ENCODE assay signal across 15 cellular contexts in genomic region chr7:6171532-6172330, GRCh38.
A peak's percentile ranks its signal among the peaks of the same experiment; 100 is the strongest.
DNase-seq lines count a peak whose midpoint lies in the region; ATAC-seq, FAIRE-seq and TF ChIP-seq lines count a peak whose summit lies in the region.
"Had no signal": no experiment of that assay in that cellular context is flagged by ENCODE, and none has a peak within 500 bp of the region (broad histone marks: within the 10 kb centered on the region; RNA-seq: fewer than 3 reads in every experiment).

No MANE protein-coding gene starts in this region.

- TF ChIP-seq RAD21 in K562 (CRISPR knock-in tag; conservative IDR thresholded peaks at IDR 0.05 in 1 of 2, IDR thresholded peaks at IDR 0.05 in 1 of 2): no peak

- no peak for ATAC-seq in K562
- no peak for ATAC-seq in psoas muscle
- ATAC-seq in HG02852 (IDR thresholded peaks at IDR 0.05; ENCODE audit: unreplicated experiment): no peak

- no peak overlapping the region for H2BK120ac ChIP-seq in H9 (ENCODE audit: low read depth, low read length, poor library complexity, severe bottlenecking)

- H3K23ac ChIP-seq in H9 (ENCODE audit: insufficient read length, low read depth, low read length): no peak overlapping the region

- H3K36me3 ChIP-seq in K562 (ENCODE audit: control insufficient read depth, insufficient read depth, low read length) (peaks cover 23% of the 10 kb centered on the region; the same call in 2 of the 3 replicates), psoas muscle (ENCODE audit: insufficient read depth in 1 of 2, low read depth in 1 of 2) (peaks cover 0 to 37% of the 10 kb centered on the region in 2 donors), hepatocyte (replicated peaks; ENCODE audit: insufficient read depth, low read depth) (no peaks in the 10 kb centered on the region)

- H3K79me1 ChIP-seq in H9 (ENCODE audit: insufficient read depth, low read depth, low read length, poor library complexity, severe bottlenecking): no peaks in the 10 kb centered on the region

- peaks cover 5 to 12% (median 6%) of the 10 kb centered on the region in 3 experiments; a peak in 6 of 7 replicates for H3K36me3 Mint-ChIP-seq in H9 (ENCODE audit: insufficient read depth in 1 of 3, low read depth in 3 of 3)

- no peaks in the 10 kb centered on the region for H3K23me2 ChIP-seq in H9 (ENCODE audit: insufficient read length, low read depth, low read length, poor library complexity, severe bottlenecking)

- no peak overlapping the region for H3K56ac ChIP-seq in H9 (ENCODE audit: insufficient read length, low read depth, low read length)

- H4K20me1 ChIP-seq in H9 (ENCODE audit: control insufficient read depth, insufficient read depth, insufficient read length) (no peaks in the 10 kb centered on the region), K562 (replicated peaks; ENCODE audit: control insufficient read depth, insufficient read depth, low read length) (no peaks in the 10 kb centered on the region), hepatocyte (ENCODE audit: insufficient read depth, poor library complexity, severe bottlenecking) (no peaks in the 10 kb centered on the region)

- peaks cover 18 to 33% of the 10 kb centered on the region in 2 experiments for H3K4me1 Mint-ChIP-seq in H9

- POLR2A ChIA-PET in K562 (lab: Yijun Ruan, JAX): interaction anchor here (1.4 kb wide), 1 partner anchor 12 kb away, joined by 4 read pairs; no protein-coding TSS in a partner anchor

- H3K27ac ChIP-seq in H9 (ENCODE audit: insufficient read length, low read depth, low read length): no peak overlapping the region
- H3K27ac ChIP-seq in K562 (ENCODE audit: extremely low read depth, low read depth, low read length): no peak overlapping the region
- peak overlapping the region; percentile 46 for H3K27ac ChIP-seq in psoas muscle
- H3K27ac ChIP-seq in hepatocyte: no peak overlapping the region

- H3K4me1 ChIP-seq in H9 (ENCODE audit: insufficient read depth, low read length) (peaks cover 4% of the 10 kb centered on the region; the same call in 1 of the 2 replicates), K562 (replicated peaks in 1 of 2; ENCODE audit: control insufficient read depth in 2 of 2, insufficient read depth in 2 of 2, low read length in 2 of 2) (peaks cover 0 to 40% of the 10 kb centered on the region in 2 experiments; a peak in 2 of 5 replicates), psoas muscle (peaks cover 26% of the 10 kb centered on the region), hepatocyte (ENCODE audit: insufficient read depth) (no peaks in the 10 kb centered on the region)
- H3K4me1 ChIP-seq: Caco-2 had no signal

- no peak overlapping the region for H4K91ac ChIP-seq in H9 (ENCODE audit: insufficient read length, low read depth, low read length)

- H2AFZ ChIP-seq in H9 (ENCODE audit: low read length) (no peak overlapping the region), K562 (ENCODE audit: low read depth, low read length) (no peak overlapping the region), hepatocyte (no peak overlapping the region)

- H3K4me2 ChIP-seq in H9 (ENCODE audit: insufficient read depth, insufficient read length, low read length) (no peak overlapping the region), K562 (ENCODE audit: insufficient read depth, low read length) (no peak overlapping the region), hepatocyte (no peak overlapping the region)

- DNase-seq in H9 (peak; percentile 89), K562 (ENCODE audit: extremely low read depth in 1 of 4, low spot score in 3 of 4) (no peak), iPS-NIHi11 (ENCODE audit: low spot score) (peak; percentile 75), psoas muscle (no peak), SKM-1 treated with dmso at 0.1 percent for 144 hours (lab: John Stamatoyannopoulos, UW; ENCODE audit: unreplicated experiment) (no peak), hepatocyte (ENCODE audit: low spot score) (no peak)
- DNase-seq: amniotic stem cell; Caco-2; foreskin melanocyte; NCI-H1694; NCI-H446; SIG-M5; stimulated activated CD4-positive, alpha-beta T cell treated with anti-CD3 and anti-CD28 coated beads, Interleukin-2, amount 100 ng/mL, for 24 hours had no signal

- TF ChIP-seq EP300 in K562 (IDR thresholded peaks at IDR 0.05; ENCODE audit: low read length): no peak

- no TSS peak for BruUV-seq in K562 (replicated peaks; lab: Mats Ljungman, UMichigan)

- no CpG with 5 or more reads among the region's 24 CpGs for WGBS in H9 (ENCODE audit: extremely low coverage, insufficient read length, low lambda C conversion rate)
- 86% methylated on average over 11 of the region's 24 CpGs for WGBS in K562 (ENCODE audit: insufficient coverage, low coverage, missing lambda C conversion rate)
- WGBS in psoas muscle, 3 donors: 75 to 80% (median 76%) methylated on average over 24 of the region's 24 CpGs
- 63% methylated on average over 24 of the region's 24 CpGs for WGBS in hepatocyte (ENCODE audit: low lambda C conversion rate, missing lambda C conversion rate)

- no peaks in the 10 kb centered on the region for H3K9me1 ChIP-seq in K562 (ENCODE audit: control insufficient read depth, insufficient read depth, low read length)

- H3K4me3 ChIP-seq in K562 (no peak overlapping the region), psoas muscle (no peak overlapping the region), hepatocyte (no peak overlapping the region)

- no peak for TF ChIP-seq POLR2A in K562 (conservative IDR thresholded peaks at IDR 0.05)

- H3T11ph ChIP-seq in H9 (ENCODE audit: low read length): no peak overlapping the region

- no peak overlapping the region for H2BK5ac ChIP-seq in H9 (ENCODE audit: insufficient read length, low read length)

- TF ChIP-seq CTCF in H9 (conservative IDR thresholded peaks at IDR 0.05) (no peak), K562 (IDR thresholded peaks at IDR 0.05 in 2 of 3, conservative IDR thresholded peaks at IDR 0.05 in 1 of 3; ENCODE audit: insufficient read depth in 2 of 3, low read depth in 1 of 3, low read length in 3 of 3) (no peak), psoas muscle (IDR thresholded peaks at IDR 0.05) (no peak), hepatocyte (IDR thresholded peaks at IDR 0.05; ENCODE audit: poor library complexity) (no peak)

- no peaks in the 10 kb centered on the region for H3K9me2 ChIP-seq in hepatocyte (replicated peaks; ENCODE audit: insufficient read depth)

- H3K9ac ChIP-seq in H9 (ENCODE audit: extremely low read depth, insufficient read length, low read length) (no peak overlapping the region), K562 (ENCODE audit: insufficient read depth in 1 of 2, low read depth in 2 of 2, low read length in 2 of 2) (peak overlapping the region in 1 of 2 experiments; percentile 45; a peak in 1 of 4 replicates)

- H3K14ac ChIP-seq in H9 (ENCODE audit: insufficient read depth, low read length): no peak overlapping the region; the same call in 1 of the 2 replicates

- no peak overlapping the region for H2BK15ac ChIP-seq in H9 (ENCODE audit: low read depth, low read length)

- no peak overlapping the region for H2BK20ac ChIP-seq in H9 (ENCODE audit: low read depth, low read length, poor library complexity, severe bottlenecking)

- peak overlapping the region in 1 of 2 experiments; percentile 27; a peak in 1 of 5 replicates for H3K4me3 Mint-ChIP-seq in H9

- no peak overlapping the region for H4K8ac ChIP-seq in H9 (replicated peaks; ENCODE audit: insufficient read length, low read depth, low read length)

- H3K79me2 ChIP-seq in H9 (ENCODE audit: insufficient read depth, low read length) (no peaks in the 10 kb centered on the region), K562 (ENCODE audit: control insufficient read depth, insufficient read depth, low read length) (no peaks in the 10 kb centered on the region), hepatocyte (no peaks in the 10 kb centered on the region)

- H3K9me3 Mint-ChIP-seq in H9: no peaks in the 10 kb centered on the region

- H3K27me3 ChIP-seq in H9 (ENCODE audit: insufficient read depth, low read length): no peaks in the 10 kb centered on the region
- no peaks in the 10 kb centered on the region for H3K27me3 ChIP-seq in K562 (ENCODE audit: control insufficient read depth in 2 of 2, insufficient read depth in 2 of 2, low read length in 2 of 2)
- no peaks in the 10 kb centered on the region for H3K27me3 ChIP-seq in psoas muscle (ENCODE audit: insufficient read depth in 3 of 3, low read length in 2 of 3)
- H3K27me3 ChIP-seq in hepatocyte: no peaks in the 10 kb centered on the region

- no peaks in the 10 kb centered on the region for H3K9me3 ChIP-seq in H9 (ENCODE audit: control insufficient read depth, low read depth, low read length)
- no peaks in the 10 kb centered on the region for H3K9me3 ChIP-seq in K562 (replicated peaks; ENCODE audit: control insufficient read depth, insufficient read depth, low read depth, low read length)
- no peaks in the 10 kb centered on the region for H3K9me3 ChIP-seq in psoas muscle
- no peaks in the 10 kb centered on the region for H3K9me3 ChIP-seq in hepatocyte (ENCODE audit: low read depth)
- H3K9me3 ChIP-seq: Caco-2 had no signal

- H3K27me3 Mint-ChIP-seq in H9 (ENCODE audit: low read depth): no peaks in the 10 kb centered on the region

- in situ Hi-C loops in K562 (cut with MboI): no loop called here

- H3K18ac ChIP-seq in H9 (ENCODE audit: insufficient read length, low read depth, low read length): no peak overlapping the region

- no peak overlapping the region for H2BK12ac ChIP-seq in H9 (ENCODE audit: insufficient read length, low read depth, low read length)

- no peak overlapping the region for H3K4ac ChIP-seq in H9 (ENCODE audit: low read depth, low read length)

- no peak overlapping the region for H4K5ac ChIP-seq in H9 (ENCODE audit: insufficient read length, low read depth, low read length)

- H3K27ac Mint-ChIP-seq in H9: peak overlapping the region; percentile 77 to 94 (median 92); a peak in 6 of 7 replicates

- CTCF ChIA-PET in K562 (lab: Yijun Ruan, JAX; ENCODE audit: low intra/inter-chr PET ratio): no interaction called here

- H2AK5ac ChIP-seq in H9 (ENCODE audit: insufficient read length, low read length): no peak overlapping the region

- no peak for FAIRE-seq in K562 (lab: Jason Lieb, UNC)
- FAIRE-seq: islet of Langerhans had no signal

- intact Hi-C loops in K562 (cut with micrococcal nuclease) (no loop called here), psoas muscle (cut with DNase I) (loop anchor here in 1 of 2 donors (5.0 kb wide), 1 partner anchor 51 kb away; no protein-coding TSS in a partner anchor)

TF ChIP-seq in K562, 482 proteins besides CTCF, POLR2A, EP300 and RAD21:
- 0 out of 2 replicates have a peak, but pooled peaks have one; percentile 19 for TF ChIP-seq POLR2G (IDR thresholded peaks at IDR 0.05; ENCODE audit: low read depth, low read length)
- TF ChIP-seq, protein P1, sequence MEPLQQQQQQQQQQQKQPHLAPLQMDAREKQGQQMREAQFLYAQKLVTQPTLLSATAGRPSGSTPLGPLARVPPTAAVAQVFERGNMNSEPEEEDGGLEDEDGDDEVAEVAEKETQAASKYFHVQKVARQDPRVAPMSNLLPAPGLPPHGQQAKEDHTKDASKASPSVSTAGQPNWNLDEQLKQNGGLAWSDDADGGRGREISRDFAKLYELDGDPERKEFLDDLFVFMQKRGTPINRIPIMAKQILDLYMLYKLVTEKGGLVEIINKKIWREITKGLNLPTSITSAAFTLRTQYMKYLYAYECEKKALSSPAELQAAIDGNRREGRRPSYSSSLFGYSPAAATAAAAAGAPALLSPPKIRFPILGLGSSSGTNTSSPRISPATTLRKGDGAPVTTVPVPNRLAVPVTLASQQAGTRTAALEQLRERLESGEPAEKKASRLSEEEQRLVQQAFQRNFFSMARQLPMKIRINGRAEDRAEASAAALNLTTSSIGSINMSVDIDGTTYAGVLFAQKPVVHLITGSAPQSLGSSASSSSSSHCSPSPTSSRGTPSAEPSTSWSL (CRISPR knock-in tag; IDR thresholded peaks at IDR 0.05; ENCODE audit: borderline replicate concordance): no peak

Comparison
In these comparisons a context has a peak if more than half of its experiments do, and no peak if none do; other contexts are left out.
1. DNase-seq: peak in H9 (single experiment) and iPS-NIHi11 (single experiment); none in K562 (0 of 4), psoas muscle (0 of 2), SKM-1 treated with dmso at 0.1 percent for 144 hours (single experiment) and hepatocyte (single experiment).